ENCODE assay signal across 10 cellular contexts in the genomic region with DNA sequence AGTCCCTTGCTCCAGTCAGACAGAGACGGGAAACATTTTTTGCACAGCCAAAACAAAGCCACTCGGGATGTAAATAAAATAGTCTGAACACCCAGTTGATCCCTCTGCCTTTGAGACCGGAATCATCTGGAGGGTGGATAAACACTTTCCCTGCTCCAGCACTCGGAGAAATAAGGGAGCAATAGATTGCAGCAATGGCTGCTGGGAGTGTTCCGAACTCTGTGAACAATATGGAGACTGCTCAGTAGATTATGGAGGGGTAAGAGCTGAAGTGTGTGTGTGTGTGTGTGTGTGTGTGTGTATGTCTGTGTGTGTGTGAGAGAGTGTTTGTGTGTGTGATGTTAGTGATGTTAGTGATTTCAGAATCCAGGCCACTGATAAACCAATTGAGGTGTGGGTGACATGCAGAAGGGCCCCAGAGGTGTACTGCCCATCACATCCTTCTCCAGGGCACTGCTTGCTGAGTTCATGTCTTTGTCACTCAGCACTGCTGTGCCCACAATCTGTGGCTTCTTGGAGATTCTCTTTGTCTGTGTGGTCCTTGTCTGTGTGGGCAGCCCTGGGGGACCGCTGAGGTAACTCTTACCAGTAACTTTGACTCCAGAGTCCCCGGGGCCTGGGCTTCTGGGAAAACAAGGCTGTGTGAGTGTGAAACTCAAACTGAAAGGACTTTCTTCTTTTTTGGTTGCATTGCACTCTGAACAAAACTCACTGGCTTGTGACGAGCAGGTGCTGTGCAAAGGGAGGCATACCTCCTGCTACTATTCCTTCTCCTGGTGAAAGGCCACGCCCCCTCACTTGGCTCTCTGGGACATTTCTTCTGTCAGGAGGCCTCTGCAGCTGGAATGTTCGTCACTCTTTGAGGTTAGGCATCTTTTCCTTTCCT. TPM values are rescaled to one million over a fixed set of nuclear protein-coding genes. Genes with fewer than 3 reads are reported as not detected.
A peak's percentile ranks its signal among the peaks of the same experiment; 100 is the strongest.
DNase-seq lines count a peak whose midpoint lies in the region; ATAC-seq and TF ChIP-seq lines count a peak whose summit lies in the region.
"Had no signal": no experiment of that assay in that cellular context is flagged by ENCODE, and none has a peak within 500 bp of the region (broad histone marks: within the 10 kb centered on the region; RNA-seq: fewer than 3 reads in every experiment).

No MANE protein-coding gene starts in this region.

- 54 to 59% methylated on average over 10 of the region's 10 CpGs for WGBS in thyroid gland, 2 donors

- ATAC-seq in HG02870 (IDR thresholded peaks at IDR 0.05; ENCODE audit: unreplicated experiment) (peak; percentile 69), Right ventricle myocardium inferior (no peak)

- TF ChIP-seq CTCF in thyroid gland (IDR thresholded peaks at IDR 0.05), result no peak

- H3K27me3 ChIP-seq in SJCRH30 (no peaks in the 10 kb centered on the region), thyroid gland (no peaks in the 10 kb centered on the region)

- intact Hi-C loops in thyroid gland (cut with DNase I), result loop anchor here (5.0 kb wide), 1 partner anchor 244 kb away; no protein-coding TSS in a partner anchor
- intact Hi-C loops in Right ventricle myocardium inferior (cut with DNase I), result no loop called here

- no peaks in the 10 kb centered on the region for H3K36me3 ChIP-seq in SJCRH30
- no peaks in the 10 kb centered on the region for H3K36me3 ChIP-seq in thyroid gland

- TF ChIP-seq POLR2A in thyroid gland (IDR thresholded peaks at IDR 0.05), result no peak

- H3K27ac ChIP-seq in SJCRH30, result peak overlapping the region; percentile 73
- no peak overlapping the region for H3K27ac ChIP-seq in thyroid gland
- H3K27ac ChIP-seq: epithelial cell of prostate had no signal

- H3K4me3 ChIP-seq in SJCRH30 (peak overlapping the region; percentile 58), thyroid gland (replicated peaks in 1 of 3) (no peak overlapping the region)

- H3K4me1 ChIP-seq in SJCRH30 (peaks cover 7% of the 10 kb centered on the region), thyroid gland (peaks cover 0 to 4% of the 10 kb centered on the region in 2 donors)

- H3K9me3 ChIP-seq in SJCRH30 (replicated peaks) (no peaks in the 10 kb centered on the region), thyroid gland (no peaks in the 10 kb centered on the region)

- peak; percentile 33 for DNase-seq in stimulated activated CD4-positive, alpha-beta T cell treated with anti-CD3 and anti-CD28 coated beads, Interleukin-4, amount 100 ng/mL, for 24 hours
- DNase-seq in stimulated activated CD4-positive, alpha-beta T cell treated with anti-CD3 and anti-CD28 coated beads, Interleukin-4, amount 100 ng/mL, for 4 hours, result no peak
- DNase-seq in SJCRH30, result peak; percentile 38 to 71
- peak; percentile 82 to 85 for DNase-seq in thyroid gland
- no peak for DNase-seq in AG08395 (ENCODE audit: low spot score)
- DNase-seq in Right ventricle myocardium inferior (ENCODE audit: missing footprints), result no peak
- no peak for DNase-seq in RKO (ENCODE audit: low spot score)
- DNase-seq: DMS153 had no signal

RNA-seq across cellular contexts. Expression of gene CRYGS, which starts 23.0 kb away (rescaled TPM):
- total RNA-seq in SJCRH30 (2014; rRNA removed; shearing (Covaris generic)), result 0.56 and 0.87 TPM in 2 replicates
- 1 to 10 TPM; 1.1 to 4.2 (median 2.9) TPM for total RNA-seq in thyroid gland
- 1.2 TPM for total RNA-seq in Right ventricle myocardium inferior

RNA-seq across cellular contexts. Expression of gene TBCCD1, which starts 45.9 kb away (rescaled TPM):
- 19.1 and 19.3 TPM in 2 replicates for total RNA-seq in SJCRH30 (2014; rRNA removed; shearing (Covaris generic))
- total RNA-seq in thyroid gland, result 10 to 100 TPM; 20.8 to 24.3 (median 21.6) TPM
- total RNA-seq in Right ventricle myocardium inferior, result 5.3 TPM

RNA-seq across cellular contexts. Expression of gene DNAJB11, which starts 49.3 kb away (rescaled TPM):
- 79.4 and 80.1 TPM in 2 replicates for total RNA-seq in SJCRH30 (2014; rRNA removed; shearing (Covaris generic))
- total RNA-seq in thyroid gland, result 100 to 1,000 TPM in 2 of 4 donors, 10 to 100 TPM in 2; 61.4 to 156 (median 108) TPM
- total RNA-seq in Right ventricle myocardium inferior, result 26.5 TPM

Comparison
In these comparisons a context has a peak if more than half of its experiments do, and no peak if none do; other contexts are left out.
1. DNase-seq: peak in stimulated activated CD4-positive, alpha-beta T cell treated with anti-CD3 and anti-CD28 coated beads, Interleukin-4, amount 100 ng/mL, for 24 hours (single experiment), SJCRH30 (2 of 2) and thyroid gland (2 of 2); none in stimulated activated CD4-positive, alpha-beta T cell treated with anti-CD3 and anti-CD28 coated beads, Interleukin-4, amount 100 ng/mL, for 4 hours (0 of 2), AG08395 (single experiment), Right ventricle myocardium inferior (single experiment) and RKO (single experiment).